Comparison of ENCODE assay signal across 1 cellular context in the genomic region with DNA sequence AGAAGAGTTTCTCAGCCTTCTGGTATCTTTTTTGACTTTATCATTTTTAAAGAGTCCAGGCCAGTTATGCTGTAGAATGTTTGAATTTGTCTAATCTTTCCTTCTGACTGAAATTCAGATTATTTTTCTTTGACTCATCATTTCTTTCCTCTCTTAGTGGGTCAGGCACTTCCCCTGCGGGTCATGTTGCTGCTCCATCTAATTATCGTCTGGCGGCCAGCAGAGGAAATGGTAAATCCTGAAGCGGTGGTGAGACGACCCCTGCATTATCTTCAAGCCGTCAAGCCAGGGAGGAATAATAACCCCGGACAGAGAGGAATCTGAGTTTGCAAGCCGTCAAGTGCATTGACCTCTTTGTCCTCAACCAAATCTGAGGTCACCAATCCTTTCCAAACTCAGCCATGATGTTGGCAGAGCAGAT.
A peak's percentile ranks its signal among the peaks of the same experiment; 100 is the strongest.
TF ChIP-seq lines count a peak whose summit lies in the region.

No MANE protein-coding gene starts in this region.

TF ChIP-seq in endothelial cell of umbilical vein, 7 proteins besides CTCF, POLR2A, EP300 and RAD21:
- no peak for TF ChIP-seq MYC (IDR thresholded peaks at IDR 0.05; ENCODE audit: low read depth, low read length)
- no peak for TF ChIP-seq JUN (IDR thresholded peaks at IDR 0.05; ENCODE audit: borderline replicate concordance, insufficient read depth, insufficient read length, low read depth)
- TF ChIP-seq, protein P1, sequence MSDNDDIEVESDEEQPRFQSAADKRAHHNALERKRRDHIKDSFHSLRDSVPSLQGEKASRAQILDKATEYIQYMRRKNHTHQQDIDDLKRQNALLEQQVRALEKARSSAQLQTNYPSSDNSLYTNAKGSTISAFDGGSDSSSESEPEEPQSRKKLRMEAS (IDR thresholded peaks at IDR 0.05; ENCODE audit: insufficient read depth, insufficient read length), result no peak
- TF ChIP-seq GATA2 (IDR thresholded peaks at IDR 0.05; ENCODE audit: insufficient read depth, insufficient read length, low read depth, low read length), result peak; percentile 93
- TF ChIP-seq EZH2 (IDR thresholded peaks at IDR 0.05; ENCODE audit: borderline replicate concordance, low read depth, low read length, severe bottlenecking), result no peak
- peak; percentile 76 for TF ChIP-seq FOS (IDR thresholded peaks at IDR 0.05; ENCODE audit: borderline replicate concordance, insufficient read depth, low read length)
- TF ChIP-seq POLR2AphosphoS5 (IDR thresholded peaks at IDR 0.05; ENCODE audit: insufficient read depth, low read depth, low read length), result peak; percentile 77
TF ChIP-seq in endothelial cell of umbilical vein: peak in this region for 3.
